Comparison of ENCODE assay signal across 1 cellular context in the genomic region with DNA sequence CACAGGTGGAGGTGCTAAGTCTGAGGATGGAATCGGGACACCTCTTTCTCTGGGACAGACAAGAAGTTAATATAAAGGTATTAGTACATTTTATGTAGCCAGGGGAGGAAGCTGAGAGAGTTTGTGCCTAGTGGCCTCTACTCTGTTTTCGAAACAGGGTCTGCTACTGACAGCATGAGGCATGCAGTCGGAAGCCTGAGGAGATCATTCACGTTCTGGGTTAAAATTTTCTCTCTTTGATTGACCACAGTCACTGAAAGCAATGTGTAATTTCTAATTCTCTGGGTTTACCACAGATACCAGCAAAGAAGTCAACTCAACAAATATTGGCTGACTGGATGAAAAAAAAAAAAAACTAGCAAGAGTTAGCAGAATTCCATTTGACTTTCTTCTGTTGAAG.
TF ChIP-seq lines count a peak whose summit lies in the region.

No MANE protein-coding gene starts in this region.

TF ChIP-seq in WTC11, 78 proteins besides CTCF, POLR2A, EP300 and RAD21 (continued from another document):
- TF ChIP-seq, protein P1, sequence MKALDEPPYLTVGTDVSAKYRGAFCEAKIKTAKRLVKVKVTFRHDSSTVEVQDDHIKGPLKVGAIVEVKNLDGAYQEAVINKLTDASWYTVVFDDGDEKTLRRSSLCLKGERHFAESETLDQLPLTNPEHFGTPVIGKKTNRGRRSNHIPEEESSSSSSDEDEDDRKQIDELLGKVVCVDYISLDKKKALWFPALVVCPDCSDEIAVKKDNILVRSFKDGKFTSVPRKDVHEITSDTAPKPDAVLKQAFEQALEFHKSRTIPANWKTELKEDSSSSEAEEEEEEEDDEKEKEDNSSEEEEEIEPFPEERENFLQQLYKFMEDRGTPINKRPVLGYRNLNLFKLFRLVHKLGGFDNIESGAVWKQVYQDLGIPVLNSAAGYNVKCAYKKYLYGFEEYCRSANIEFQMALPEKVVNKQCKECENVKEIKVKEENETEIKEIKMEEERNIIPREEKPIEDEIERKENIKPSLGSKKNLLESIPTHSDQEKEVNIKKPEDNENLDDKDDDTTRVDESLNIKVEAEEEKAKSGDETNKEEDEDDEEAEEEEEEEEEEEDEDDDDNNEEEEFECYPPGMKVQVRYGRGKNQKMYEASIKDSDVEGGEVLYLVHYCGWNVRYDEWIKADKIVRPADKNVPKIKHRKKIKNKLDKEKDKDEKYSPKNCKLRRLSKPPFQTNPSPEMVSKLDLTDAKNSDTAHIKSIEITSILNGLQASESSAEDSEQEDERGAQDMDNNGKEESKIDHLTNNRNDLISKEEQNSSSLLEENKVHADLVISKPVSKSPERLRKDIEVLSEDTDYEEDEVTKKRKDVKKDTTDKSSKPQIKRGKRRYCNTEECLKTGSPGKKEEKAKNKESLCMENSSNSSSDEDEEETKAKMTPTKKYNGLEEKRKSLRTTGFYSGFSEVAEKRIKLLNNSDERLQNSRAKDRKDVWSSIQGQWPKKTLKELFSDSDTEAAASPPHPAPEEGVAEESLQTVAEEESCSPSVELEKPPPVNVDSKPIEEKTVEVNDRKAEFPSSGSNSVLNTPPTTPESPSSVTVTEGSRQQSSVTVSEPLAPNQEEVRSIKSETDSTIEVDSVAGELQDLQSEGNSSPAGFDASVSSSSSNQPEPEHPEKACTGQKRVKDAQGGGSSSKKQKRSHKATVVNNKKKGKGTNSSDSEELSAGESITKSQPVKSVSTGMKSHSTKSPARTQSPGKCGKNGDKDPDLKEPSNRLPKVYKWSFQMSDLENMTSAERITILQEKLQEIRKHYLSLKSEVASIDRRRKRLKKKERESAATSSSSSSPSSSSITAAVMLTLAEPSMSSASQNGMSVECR (CRISPR knock-in tag; IDR thresholded peaks at IDR 0.05; ENCODE audit: borderline replicate concordance), result no peak
- TF ChIP-seq ATF1 (CRISPR knock-in tag; IDR thresholded peaks at IDR 0.05) (no peak), ELF4 (CRISPR knock-in tag; IDR thresholded peaks at IDR 0.05; ENCODE audit: low read depth) (no peak), SP1 (CRISPR knock-in tag; conservative IDR thresholded peaks at IDR 0.05) (no peak), ETV6 (CRISPR knock-in tag; IDR thresholded peaks at IDR 0.05) (no peak), RELA (CRISPR knock-in tag; IDR thresholded peaks at IDR 0.05; ENCODE audit: borderline replicate concordance) (no peak), KAT7 (CRISPR knock-in tag; IDR thresholded peaks at IDR 0.05; ENCODE audit: borderline replicate concordance) (no peak), GRHL2 (CRISPR knock-in tag; IDR thresholded peaks at IDR 0.05; ENCODE audit: insufficient replicate concordance, severe bottlenecking) (no peak)
- TF ChIP-seq, protein P2, sequence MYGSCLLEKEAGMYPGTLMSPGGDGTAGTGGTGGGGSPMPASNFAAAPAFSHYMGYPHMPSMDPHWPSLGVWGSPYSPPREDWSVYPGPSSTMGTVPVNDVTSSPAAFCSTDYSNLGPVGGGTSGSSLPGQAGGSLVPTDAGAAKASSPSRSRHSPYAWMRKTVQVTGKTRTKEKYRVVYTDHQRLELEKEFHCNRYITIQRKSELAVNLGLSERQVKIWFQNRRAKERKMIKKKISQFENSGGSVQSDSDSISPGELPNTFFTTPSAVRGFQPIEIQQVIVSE (CRISPR knock-in tag; IDR thresholded peaks at IDR 0.05; ENCODE audit: borderline replicate concordance), result no peak
- TF ChIP-seq, protein P3, sequence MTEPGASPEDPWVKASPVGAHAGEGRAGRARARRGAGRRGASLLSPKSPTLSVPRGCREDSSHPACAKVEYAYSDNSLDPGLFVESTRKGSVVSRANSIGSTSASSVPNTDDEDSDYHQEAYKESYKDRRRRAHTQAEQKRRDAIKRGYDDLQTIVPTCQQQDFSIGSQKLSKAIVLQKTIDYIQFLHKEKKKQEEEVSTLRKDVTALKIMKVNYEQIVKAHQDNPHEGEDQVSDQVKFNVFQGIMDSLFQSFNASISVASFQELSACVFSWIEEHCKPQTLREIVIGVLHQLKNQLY (CRISPR knock-in tag; IDR thresholded peaks at IDR 0.05), result no peak
- TF ChIP-seq, protein P4, sequence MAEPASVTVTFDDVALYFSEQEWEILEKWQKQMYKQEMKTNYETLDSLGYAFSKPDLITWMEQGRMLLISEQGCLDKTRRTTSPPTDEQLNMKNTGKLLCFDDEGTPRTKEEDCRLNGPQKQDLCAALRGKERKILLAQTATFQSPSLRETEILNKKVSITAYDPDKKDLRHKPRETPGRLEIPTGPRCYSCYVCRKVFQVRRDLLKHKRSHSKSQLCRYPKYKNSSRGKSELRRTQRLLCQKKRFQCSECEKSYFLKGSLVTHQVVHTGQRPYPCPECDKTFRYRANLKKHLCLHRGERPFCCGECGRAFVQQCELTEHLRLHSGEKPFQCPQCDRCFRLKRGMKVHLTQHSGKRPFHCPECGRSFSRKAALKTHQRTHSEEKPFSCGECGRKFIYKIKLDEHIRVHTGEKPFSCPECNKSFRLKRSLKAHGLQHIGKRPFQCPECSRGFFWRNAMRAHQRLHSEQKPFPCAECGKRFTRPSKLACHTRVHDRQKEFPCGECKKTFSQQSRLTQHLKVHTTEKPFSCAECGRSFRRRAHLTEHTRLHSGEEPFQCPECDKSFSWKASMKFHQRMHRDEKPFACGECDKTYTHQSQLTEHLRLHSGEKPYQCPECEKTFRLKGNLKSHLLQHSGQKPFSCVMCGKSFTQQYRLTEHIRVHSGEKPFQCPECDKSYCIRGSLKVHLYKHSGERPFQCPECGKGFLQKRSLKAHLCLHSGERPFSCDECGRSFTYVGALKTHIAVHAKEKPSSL (CRISPR knock-in tag; conservative IDR thresholded peaks at IDR 0.05), result no peak
